1 cellular context compared by ENCODE assay signal in the genomic region with DNA sequence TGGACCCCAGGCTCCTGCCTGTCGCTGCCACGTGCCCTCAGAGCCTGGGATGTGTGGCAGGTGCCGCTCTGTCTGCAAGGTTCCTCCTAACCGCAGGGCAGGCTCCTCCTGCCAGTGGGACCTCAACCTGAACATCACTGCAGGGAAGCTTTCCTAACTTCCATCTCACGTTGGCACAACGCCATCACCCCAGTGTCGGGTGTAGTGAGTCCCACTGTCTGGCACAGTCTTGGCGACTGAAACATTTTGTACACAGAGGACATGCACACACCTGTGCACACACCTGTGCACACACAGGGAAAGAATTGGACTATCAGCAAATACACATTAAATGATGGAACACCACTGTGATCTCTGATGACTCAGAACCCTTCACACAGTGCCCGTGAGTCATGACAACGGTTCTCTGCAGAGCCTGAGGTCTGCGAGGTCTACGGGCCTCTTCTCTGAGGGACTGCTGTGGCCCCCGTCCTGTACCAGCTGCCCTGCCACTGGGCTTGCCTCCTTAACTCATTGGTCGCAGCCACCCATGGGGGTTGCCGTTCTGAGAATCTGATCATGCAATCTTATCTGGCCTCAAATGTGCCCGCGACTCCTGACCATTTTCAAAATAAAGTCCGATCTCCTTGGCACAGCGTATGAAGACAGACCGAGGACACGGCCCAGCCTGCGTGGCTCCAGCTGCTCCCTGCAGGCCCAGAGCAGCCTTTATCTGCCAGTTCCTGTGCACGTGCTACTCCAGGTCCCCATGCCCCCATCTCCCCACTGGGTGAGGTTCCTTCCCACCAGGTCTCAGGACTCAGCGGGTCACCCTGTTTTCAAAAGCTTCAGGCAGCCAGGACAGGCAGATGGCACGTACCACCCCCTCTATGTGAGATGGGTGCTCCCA.
TF ChIP-seq lines count a peak whose summit lies in the region.

No MANE protein-coding gene starts in this region.

TF ChIP-seq in SK-N-SH, 30 proteins besides CTCF, POLR2A, EP300 and RAD21 (continued from another document):
- TF ChIP-seq, protein P1, sequence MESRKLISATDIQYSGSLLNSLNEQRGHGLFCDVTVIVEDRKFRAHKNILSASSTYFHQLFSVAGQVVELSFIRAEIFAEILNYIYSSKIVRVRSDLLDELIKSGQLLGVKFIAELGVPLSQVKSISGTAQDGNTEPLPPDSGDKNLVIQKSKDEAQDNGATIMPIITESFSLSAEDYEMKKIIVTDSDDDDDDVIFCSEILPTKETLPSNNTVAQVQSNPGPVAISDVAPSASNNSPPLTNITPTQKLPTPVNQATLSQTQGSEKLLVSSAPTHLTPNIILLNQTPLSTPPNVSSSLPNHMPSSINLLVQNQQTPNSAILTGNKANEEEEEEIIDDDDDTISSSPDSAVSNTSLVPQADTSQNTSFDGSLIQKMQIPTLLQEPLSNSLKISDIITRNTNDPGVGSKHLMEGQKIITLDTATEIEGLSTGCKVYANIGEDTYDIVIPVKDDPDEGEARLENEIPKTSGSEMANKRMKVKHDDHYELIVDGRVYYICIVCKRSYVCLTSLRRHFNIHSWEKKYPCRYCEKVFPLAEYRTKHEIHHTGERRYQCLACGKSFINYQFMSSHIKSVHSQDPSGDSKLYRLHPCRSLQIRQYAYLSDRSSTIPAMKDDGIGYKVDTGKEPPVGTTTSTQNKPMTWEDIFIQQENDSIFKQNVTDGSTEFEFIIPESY (IDR thresholded peaks at IDR 0.05; ENCODE audit: borderline replicate concordance, low read depth) = no peak
- TF ChIP-seq FOXM1 (IDR thresholded peaks at IDR 0.05; ENCODE audit: low read depth) (no peak), RFX5 (IDR thresholded peaks at IDR 0.05; ENCODE audit: low read length) (no peak), MXI1 (IDR thresholded peaks at IDR 0.05; ENCODE audit: low read depth, low read length) (no peak; the same call in 1 of the 2 replicates), GATA2 (CRISPR knock-in tag; IDR thresholded peaks at IDR 0.05) (peak; percentile 20; the same call in 1 of the 2 replicates)
- TF ChIP-seq, protein P2, sequence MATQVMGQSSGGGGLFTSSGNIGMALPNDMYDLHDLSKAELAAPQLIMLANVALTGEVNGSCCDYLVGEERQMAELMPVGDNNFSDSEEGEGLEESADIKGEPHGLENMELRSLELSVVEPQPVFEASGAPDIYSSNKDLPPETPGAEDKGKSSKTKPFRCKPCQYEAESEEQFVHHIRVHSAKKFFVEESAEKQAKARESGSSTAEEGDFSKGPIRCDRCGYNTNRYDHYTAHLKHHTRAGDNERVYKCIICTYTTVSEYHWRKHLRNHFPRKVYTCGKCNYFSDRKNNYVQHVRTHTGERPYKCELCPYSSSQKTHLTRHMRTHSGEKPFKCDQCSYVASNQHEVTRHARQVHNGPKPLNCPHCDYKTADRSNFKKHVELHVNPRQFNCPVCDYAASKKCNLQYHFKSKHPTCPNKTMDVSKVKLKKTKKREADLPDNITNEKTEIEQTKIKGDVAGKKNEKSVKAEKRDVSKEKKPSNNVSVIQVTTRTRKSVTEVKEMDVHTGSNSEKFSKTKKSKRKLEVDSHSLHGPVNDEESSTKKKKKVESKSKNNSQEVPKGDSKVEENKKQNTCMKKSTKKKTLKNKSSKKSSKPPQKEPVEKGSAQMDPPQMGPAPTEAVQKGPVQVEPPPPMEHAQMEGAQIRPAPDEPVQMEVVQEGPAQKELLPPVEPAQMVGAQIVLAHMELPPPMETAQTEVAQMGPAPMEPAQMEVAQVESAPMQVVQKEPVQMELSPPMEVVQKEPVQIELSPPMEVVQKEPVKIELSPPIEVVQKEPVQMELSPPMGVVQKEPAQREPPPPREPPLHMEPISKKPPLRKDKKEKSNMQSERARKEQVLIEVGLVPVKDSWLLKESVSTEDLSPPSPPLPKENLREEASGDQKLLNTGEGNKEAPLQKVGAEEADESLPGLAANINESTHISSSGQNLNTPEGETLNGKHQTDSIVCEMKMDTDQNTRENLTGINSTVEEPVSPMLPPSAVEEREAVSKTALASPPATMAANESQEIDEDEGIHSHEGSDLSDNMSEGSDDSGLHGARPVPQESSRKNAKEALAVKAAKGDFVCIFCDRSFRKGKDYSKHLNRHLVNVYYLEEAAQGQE (IDR thresholded peaks at IDR 0.05; ENCODE audit: low read depth, low read length) = 0 out of 2 replicates have a peak, but pooled peaks have one; percentile 20
- TF ChIP-seq, protein P3, sequence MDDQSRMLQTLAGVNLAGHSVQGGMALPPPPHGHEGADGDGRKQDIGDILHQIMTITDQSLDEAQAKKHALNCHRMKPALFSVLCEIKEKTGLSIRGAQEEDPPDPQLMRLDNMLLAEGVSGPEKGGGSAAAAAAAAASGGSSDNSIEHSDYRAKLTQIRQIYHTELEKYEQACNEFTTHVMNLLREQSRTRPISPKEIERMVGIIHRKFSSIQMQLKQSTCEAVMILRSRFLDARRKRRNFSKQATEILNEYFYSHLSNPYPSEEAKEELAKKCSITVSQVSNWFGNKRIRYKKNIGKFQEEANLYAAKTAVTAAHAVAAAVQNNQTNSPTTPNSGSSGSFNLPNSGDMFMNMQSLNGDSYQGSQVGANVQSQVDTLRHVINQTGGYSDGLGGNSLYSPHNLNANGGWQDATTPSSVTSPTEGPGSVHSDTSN (IDR thresholded peaks at IDR 0.05) = peak; percentile 64
- TF ChIP-seq, protein P4, sequence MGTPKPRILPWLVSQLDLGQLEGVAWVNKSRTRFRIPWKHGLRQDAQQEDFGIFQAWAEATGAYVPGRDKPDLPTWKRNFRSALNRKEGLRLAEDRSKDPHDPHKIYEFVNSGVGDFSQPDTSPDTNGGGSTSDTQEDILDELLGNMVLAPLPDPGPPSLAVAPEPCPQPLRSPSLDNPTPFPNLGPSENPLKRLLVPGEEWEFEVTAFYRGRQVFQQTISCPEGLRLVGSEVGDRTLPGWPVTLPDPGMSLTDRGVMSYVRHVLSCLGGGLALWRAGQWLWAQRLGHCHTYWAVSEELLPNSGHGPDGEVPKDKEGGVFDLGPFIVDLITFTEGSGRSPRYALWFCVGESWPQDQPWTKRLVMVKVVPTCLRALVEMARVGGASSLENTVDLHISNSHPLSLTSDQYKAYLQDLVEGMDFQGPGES (IDR thresholded peaks at IDR 0.05; ENCODE audit: low read depth, low read length) = no peak
TF ChIP-seq in SK-N-SH: peak in this region for 8.
